ENCODE assay signal across 20 cellular contexts in genomic region chr7:5673125-5673524, GRCh38.
A peak's percentile ranks its signal among the peaks of the same experiment; 100 is the strongest.
DNase-seq lines count a peak whose midpoint lies in the region; ATAC-seq and TF ChIP-seq lines count a peak whose summit lies in the region.
"Had no signal": no experiment of that assay in that cellular context is flagged by ENCODE, and none has a peak within 500 bp of the region (broad histone marks: within the 10 kb centered on the region; RNA-seq: fewer than 3 reads in every experiment).

No MANE protein-coding gene starts in this region.

- TF ChIP-seq CTCF in CD4-positive, alpha-beta T cell (IDR thresholded peaks at IDR 0.05), result no peak
- no peak for TF ChIP-seq CTCF in HEK293 (tag by site-specific recombination; IDR thresholded peaks at IDR 0.05)
- no peak for TF ChIP-seq CTCF in esophagus squamous epithelium (IDR thresholded peaks at IDR 0.05)

- DNase-seq in CD4-positive, alpha-beta T cell, result no peak
- DNase-seq in esophagus squamous epithelium (lab: John Stamatoyannopoulos, UW) (no peak), ACHN (no peak), DMS153 treated with DMSO at 0.1 percent for 48 hours (lab: John Stamatoyannopoulos, UW; ENCODE audit: unreplicated experiment) (no peak)
- DNase-seq in natural killer cell treated with Interleukin-12 subunit alpha and Interleukin-12 subunit beta and Interleukin-15 and Interleukin-18, amount 100 ng/mL, for 72 hours (ENCODE audit: low spot score), result no peak
- DNase-seq: activated CD4-positive, alpha-beta T cell treated with anti-CD3 and anti-CD28 coated beads for 4 hours; activated naive CD4-positive, alpha-beta T cell treated with anti-CD3 and anti-CD28 coated beads, Interleukin-2, amount 10 ng/mL, durations not matched to agents 7 days and 5 days; Caco-2; endodermal cell; NCI-H1092 treated with DMSO at 0.1 percent for 48 hours; NCI-H2029; NCI-H226; NCI-H774; occipital lobe; SW 1271 had no signal

- POLR2A ChIA-PET in CD4-positive, alpha-beta T cell (lab: Charles Lee), result no interaction called here
- POLR2A ChIA-PET in HEK293 (lab: Yijun Ruan, JAX), result interaction anchor here (0.5 kb wide), 1 partner anchor 95 kb away, joined by 3 read pairs; no protein-coding TSS in a partner anchor

- H3K4me3 Mint-ChIP-seq in CD4-positive, alpha-beta T cell, result no peak overlapping the region
- H3K4me3 Mint-ChIP-seq in stimulated activated memory B cell treated with anti-CD40 and anti-IgM and Interleukin-4, amounts not matched to agents 10 μg/mL and 1 μg/mL and 100 μg/mL, for 72 hours, result no peak overlapping the region
- no peak overlapping the region for H3K4me3 Mint-ChIP-seq in natural killer cell treated with Interleukin-12 subunit alpha and Interleukin-12 subunit beta and Interleukin-15 and Interleukin-18, amount 100 ng/mL, for 72 hours
- H3K4me3 Mint-ChIP-seq: activated naive CD4-positive, alpha-beta T cell treated with anti-CD3 and anti-CD28 coated beads, Interleukin-2, amount 10 ng/mL, durations not matched to agents 7 days and 5 days; endodermal cell had no signal

- TF ChIP-seq POLR2A in esophagus squamous epithelium (IDR thresholded peaks at IDR 0.05), result no peak

- H3K4me1 ChIP-seq in HEK293 (ENCODE audit: control insufficient read depth, insufficient read depth, low read length) (no peaks in the 10 kb centered on the region), esophagus squamous epithelium (peaks cover 9 to 66% (median 25%) of the 10 kb centered on the region in 3 donors)
- H3K4me1 ChIP-seq: Caco-2 had no signal

- no peaks in the 10 kb centered on the region for H3K9me3 ChIP-seq in CD4-positive, alpha-beta T cell (ENCODE audit: control insufficient read depth, low read length)
- H3K9me3 ChIP-seq in HEK293 (ENCODE audit: control insufficient read depth, insufficient read depth, low read depth, low read length) (no peaks in the 10 kb centered on the region), esophagus squamous epithelium (no peaks in the 10 kb centered on the region)
- H3K9me3 ChIP-seq: Caco-2, right atrium auricular region had no signal

- intact Hi-C loops in CD4-positive, alpha-beta T cell (cut with DNase I, micrococcal nuclease), result no loop called here
- intact Hi-C loops in esophagus squamous epithelium (cut with DNase I), result loop anchor here (10.0 kb wide), 1 partner anchor 178 kb away; no protein-coding TSS in a partner anchor

- no peak overlapping the region for H3K27ac ChIP-seq in CD4-positive, alpha-beta T cell (ENCODE audit: low read depth, low read length)
- no peak overlapping the region for H3K27ac ChIP-seq in HEK293 (ENCODE audit: extremely low read depth, low read depth, low read length)
- peak overlapping the region in 3 of 4 donors; percentile 64 to 83 (median 64) for H3K27ac ChIP-seq in esophagus squamous epithelium
- H3K27ac ChIP-seq: right atrium auricular region had no signal

- H3K27ac Mint-ChIP-seq in CD4-positive, alpha-beta T cell, result peak overlapping the region; percentile 16
- peak overlapping the region; percentile 74 for H3K27ac Mint-ChIP-seq in stimulated activated memory B cell treated with anti-CD40 and anti-IgM and Interleukin-4, amounts not matched to agents 10 μg/mL and 1 μg/mL and 100 μg/mL, for 72 hours
- H3K27ac Mint-ChIP-seq in natural killer cell treated with Interleukin-12 subunit alpha and Interleukin-12 subunit beta and Interleukin-15 and Interleukin-18, amount 100 ng/mL, for 72 hours, result no peak overlapping the region
- H3K27ac Mint-ChIP-seq: activated naive CD4-positive, alpha-beta T cell treated with anti-CD3 and anti-CD28 coated beads, Interleukin-2, amount 10 ng/mL, durations not matched to agents 7 days and 5 days; endodermal cell had no signal

- H3K36me3 ChIP-seq in HEK293 (ENCODE audit: control insufficient read depth in 2 of 2, insufficient read depth in 1 of 2, low read length in 2 of 2) (peaks cover 0 to 2% of the 10 kb centered on the region in 2 experiments; a peak in 2 of 3 replicates), esophagus squamous epithelium (peaks cover 0 to 24% (median 0%) of the 10 kb centered on the region in 3 donors)

- no peaks in the 10 kb centered on the region for H3K27me3 ChIP-seq in CD4-positive, alpha-beta T cell (ENCODE audit: control insufficient read depth, insufficient read depth, low read length)
- no peaks in the 10 kb centered on the region for H3K27me3 ChIP-seq in esophagus squamous epithelium
- H3K27me3 ChIP-seq: right atrium auricular region had no signal

- H3K27me3 Mint-ChIP-seq in CD4-positive, alpha-beta T cell, result no peaks in the 10 kb centered on the region
- no peaks in the 10 kb centered on the region for H3K27me3 Mint-ChIP-seq in stimulated activated memory B cell treated with anti-CD40 and anti-IgM and Interleukin-4, amounts not matched to agents 10 μg/mL and 1 μg/mL and 100 μg/mL, for 72 hours
- H3K27me3 Mint-ChIP-seq in natural killer cell treated with Interleukin-12 subunit alpha and Interleukin-12 subunit beta and Interleukin-15 and Interleukin-18, amount 100 ng/mL, for 72 hours, result no peaks in the 10 kb centered on the region
- H3K27me3 Mint-ChIP-seq: activated naive CD4-positive, alpha-beta T cell treated with anti-CD3 and anti-CD28 coated beads, Interleukin-2, amount 10 ng/mL, durations not matched to agents 7 days and 5 days had no signal

- peaks cover 61% of the 10 kb centered on the region for H3K36me3 Mint-ChIP-seq in CD4-positive, alpha-beta T cell (ENCODE audit: low read depth)
- peaks cover 10% of the 10 kb centered on the region for H3K36me3 Mint-ChIP-seq in stimulated activated memory B cell treated with anti-CD40 and anti-IgM and Interleukin-4, amounts not matched to agents 10 μg/mL and 1 μg/mL and 100 μg/mL, for 72 hours
- no peaks in the 10 kb centered on the region for H3K36me3 Mint-ChIP-seq in natural killer cell treated with Interleukin-12 subunit alpha and Interleukin-12 subunit beta and Interleukin-15 and Interleukin-18, amount 100 ng/mL, for 72 hours

- no peak for ATAC-seq in CD4-positive, alpha-beta T cell (ENCODE audit: poor library complexity)
- no peak for ATAC-seq in stimulated activated memory B cell treated with anti-CD40 and anti-IgM and Interleukin-4, amounts not matched to agents 10 μg/mL and 1 μg/mL and 100 μg/mL, for 72 hours
- no peak for ATAC-seq in natural killer cell treated with Interleukin-12 subunit alpha and Interleukin-12 subunit beta and Interleukin-15 and Interleukin-18, amount 100 ng/mL, for 72 hours
- ATAC-seq: HCT116, Right ventricle myocardium inferior had no signal

- no peak overlapping the region for H3K4me3 ChIP-seq in HEK293 (ENCODE audit: low read depth, low read length)
- no peak overlapping the region for H3K4me3 ChIP-seq in esophagus squamous epithelium
- H3K4me3 ChIP-seq: right atrium auricular region had no signal

- CTCF ChIA-PET in CD4-positive, alpha-beta T cell (lab: Charles Lee), result no interaction called here
- CTCF ChIA-PET in HEK293 (lab: Yijun Ruan, JAX), result interaction anchor here (1.2 kb wide), 1 partner anchor 178 kb away, joined by 6 read pairs; no protein-coding TSS in a partner anchor

- 81 to 90% methylated on average over 2 to 7 of the region's 8 CpGs for WGBS in esophagus squamous epithelium, 2 donors

- no peaks in the 10 kb centered on the region for H3K9me3 Mint-ChIP-seq in CD4-positive, alpha-beta T cell
- H3K9me3 Mint-ChIP-seq in stimulated activated memory B cell treated with anti-CD40 and anti-IgM and Interleukin-4, amounts not matched to agents 10 μg/mL and 1 μg/mL and 100 μg/mL, for 72 hours, result no peaks in the 10 kb centered on the region
- no peaks in the 10 kb centered on the region for H3K9me3 Mint-ChIP-seq in natural killer cell treated with Interleukin-12 subunit alpha and Interleukin-12 subunit beta and Interleukin-15 and Interleukin-18, amount 100 ng/mL, for 72 hours
- H3K9me3 Mint-ChIP-seq: activated naive CD4-positive, alpha-beta T cell treated with anti-CD3 and anti-CD28 coated beads, Interleukin-2, amount 10 ng/mL, durations not matched to agents 7 days and 5 days; endodermal cell had no signal

- in situ Hi-C loops in ACHN (cut with HindIII; ENCODE audit: low pct_ligation_motif_present, low pct_unique_long_range_greater_than_20kb, low sequenced_read_pairs), result no loop called here

- H3K4me1 Mint-ChIP-seq in CD4-positive, alpha-beta T cell (ENCODE audit: low read depth), result peaks cover 27% of the 10 kb centered on the region
- H3K4me1 Mint-ChIP-seq in stimulated activated memory B cell treated with anti-CD40 and anti-IgM and Interleukin-4, amounts not matched to agents 10 μg/mL and 1 μg/mL and 100 μg/mL, for 72 hours, result peaks cover 32% of the 10 kb centered on the region
- peaks cover 5 to 8% of the 10 kb centered on the region in 2 donors for H3K4me1 Mint-ChIP-seq in natural killer cell treated with Interleukin-12 subunit alpha and Interleukin-12 subunit beta and Interleukin-15 and Interleukin-18, amount 100 ng/mL, for 72 hours (ENCODE audit: low read depth in 2 of 2)

TF ChIP-seq in HEK293, 187 proteins besides CTCF, POLR2A, EP300 and RAD21 (continues in another document):
- no peak for TF ChIP-seq ZNF202 (tag by site-specific recombination; IDR thresholded peaks at IDR 0.05; ENCODE audit: borderline replicate concordance)
- peak; percentile 59 for TF ChIP-seq EGR2 (tag by site-specific recombination; IDR thresholded peaks at IDR 0.05; ENCODE audit: low read depth)
- no peak for TF ChIP-seq ZNF138 (tag by site-specific recombination; IDR thresholded peaks at IDR 0.05; ENCODE audit: borderline replicate concordance)
- TF ChIP-seq ZNF701 (tag by site-specific recombination; IDR thresholded peaks at IDR 0.05), result no peak
- TF ChIP-seq, protein P1, sequence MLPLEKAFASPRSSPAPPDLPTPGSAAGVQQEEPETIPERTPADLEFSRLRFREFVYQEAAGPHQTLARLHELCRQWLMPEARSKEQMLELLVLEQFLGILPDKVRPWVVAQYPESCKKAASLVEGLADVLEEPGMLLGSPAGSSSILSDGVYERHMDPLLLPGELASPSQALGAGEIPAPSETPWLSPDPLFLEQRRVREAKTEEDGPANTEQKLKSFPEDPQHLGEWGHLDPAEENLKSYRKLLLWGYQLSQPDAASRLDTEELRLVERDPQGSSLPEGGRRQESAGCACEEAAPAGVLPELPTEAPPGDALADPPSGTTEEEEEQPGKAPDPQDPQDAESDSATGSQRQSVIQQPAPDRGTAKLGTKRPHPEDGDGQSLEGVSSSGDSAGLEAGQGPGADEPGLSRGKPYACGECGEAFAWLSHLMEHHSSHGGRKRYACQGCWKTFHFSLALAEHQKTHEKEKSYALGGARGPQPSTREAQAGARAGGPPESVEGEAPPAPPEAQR (tag by site-specific recombination; IDR thresholded peaks at IDR 0.05), result no peak
- TF ChIP-seq ZFHX2 (tag by site-specific recombination; conservative IDR thresholded peaks at IDR 0.05), result peak; percentile 55; the same call in 1 of the 2 replicates

Comparison
In these comparisons a context has a peak if more than half of its experiments do, and no peak if none do; other contexts are left out.
1. H3K27ac ChIP-seq: peak in esophagus squamous epithelium (3 of 4); none in CD4-positive, alpha-beta T cell (single experiment) and HEK293 (single experiment).
2. H3K27ac Mint-ChIP-seq: peak in CD4-positive, alpha-beta T cell (single experiment) and stimulated activated memory B cell treated with anti-CD40 and anti-IgM and Interleukin-4, amounts not matched to agents 10 μg/mL and 1 μg/mL and 100 μg/mL, for 72 hours (single experiment); none in natural killer cell treated with Interleukin-12 subunit alpha and Interleukin-12 subunit beta and Interleukin-15 and Interleukin-18, amount 100 ng/mL, for 72 hours (0 of 2).